1 cellular context compared by ENCODE assay signal in genomic region chr19:1041272-1041834, GRCh38.
TF ChIP-seq lines count a peak whose summit lies in the region.

No MANE protein-coding gene starts in this region.

TF ChIP-seq in HepG2, 621 proteins besides CTCF, POLR2A, EP300 and RAD21 (continues in another document):
- TF ChIP-seq PAXIP1 (CRISPR knock-in tag; conservative IDR thresholded peaks at IDR 0.05) (no peak), RBFOX2 (IDR thresholded peaks at IDR 0.05; ENCODE audit: low read depth, low read length) (no peak), ZNF687 (CRISPR knock-in tag; IDR thresholded peaks at IDR 0.05) (peak; percentile 19; the same call in 1 of the 2 replicates), ZNF138 (CRISPR knock-in tag; IDR thresholded peaks at IDR 0.05; ENCODE audit: low read depth) (no peak), ATF7-NPFF (CRISPR knock-in tag; IDR thresholded peaks at IDR 0.05; ENCODE audit: low read depth) (no peak), MLX (CRISPR knock-in tag; IDR thresholded peaks at IDR 0.05) (no peak), CEBPZ (IDR thresholded peaks at IDR 0.05; ENCODE audit: low read length) (no peak), MTA1 (CRISPR knock-in tag; IDR thresholded peaks at IDR 0.05; ENCODE audit: borderline replicate concordance) (0 out of 2 replicates have a peak, but pooled peaks have one; percentile 17), CCDC6 (CRISPR knock-in tag; IDR thresholded peaks at IDR 0.05) (no peak), PHF21A (CRISPR knock-in tag; IDR thresholded peaks at IDR 0.05) (peak; percentile 52; the same call in 1 of the 2 replicates), CBX1 (IDR thresholded peaks at IDR 0.05; ENCODE audit: low read depth) (no peak), CC2D1A (CRISPR knock-in tag; IDR thresholded peaks at IDR 0.05) (no peak), BRD4 (CRISPR knock-in tag; IDR thresholded peaks at IDR 0.05) (no peak), RBAK (CRISPR knock-in tag; IDR thresholded peaks at IDR 0.05) (no peak), JUN (CRISPR knock-in tag; IDR thresholded peaks at IDR 0.05) (no peak), MLXIP (CRISPR knock-in tag; IDR thresholded peaks at IDR 0.05; ENCODE audit: borderline replicate concordance) (no peak), HES4 (CRISPR knock-in tag; IDR thresholded peaks at IDR 0.05; ENCODE audit: borderline replicate concordance) (no peak), ZNF460 (CRISPR knock-in tag; IDR thresholded peaks at IDR 0.05; ENCODE audit: borderline replicate concordance) (no peak), HNRNPK (IDR thresholded peaks at IDR 0.05; ENCODE audit: low read depth, low read length, poor library complexity, severe bottlenecking) (no peak), HMGXB3 (CRISPR knock-in tag; IDR thresholded peaks at IDR 0.05; ENCODE audit: borderline replicate concordance) (0 out of 2 replicates have a peak, but pooled peaks have one; percentile 18), ZNF652 (CRISPR knock-in tag; IDR thresholded peaks at IDR 0.05; ENCODE audit: borderline replicate concordance, low read depth) (no peak), SUZ12 (IDR thresholded peaks at IDR 0.05; ENCODE audit: low read depth, low read length) (no peak), KDM2A (CRISPR knock-in tag; IDR thresholded peaks at IDR 0.05; ENCODE audit: borderline replicate concordance, low read depth) (0 out of 2 replicates have a peak, but pooled peaks have one; percentile 23), RCOR2 (CRISPR knock-in tag; IDR thresholded peaks at IDR 0.05) (no peak), ZNF30 (CRISPR knock-in tag; IDR thresholded peaks at IDR 0.05) (no peak), EED (CRISPR knock-in tag; IDR thresholded peaks at IDR 0.05) (no peak), ZNF230 (CRISPR knock-in tag; IDR thresholded peaks at IDR 0.05) (0 out of 2 replicates have a peak, but pooled peaks have one; percentile 44), ATF6 (CRISPR knock-in tag; conservative IDR thresholded peaks at IDR 0.05) (no peak), PITX1 (CRISPR knock-in tag; IDR thresholded peaks at IDR 0.05) (no peak), IKZF5 (CRISPR knock-in tag; IDR thresholded peaks at IDR 0.05) (no peak), ATAD3A (CRISPR knock-in tag; IDR thresholded peaks at IDR 0.05) (no peak), ZSCAN22 (CRISPR knock-in tag; IDR thresholded peaks at IDR 0.05) (no peak), ZNF329 (CRISPR knock-in tag; IDR thresholded peaks at IDR 0.05; ENCODE audit: low read depth) (no peak), ZNF891 (CRISPR knock-in tag; IDR thresholded peaks at IDR 0.05) (no peak), ZNF605 (CRISPR knock-in tag; IDR thresholded peaks at IDR 0.05) (no peak), ZNF629 (CRISPR knock-in tag; conservative IDR thresholded peaks at IDR 0.05) (no peak), AGO1 (IDR thresholded peaks at IDR 0.05; ENCODE audit: low read depth, low read length, poor library complexity, severe bottlenecking) (peak; percentile 30), NFKBIZ (CRISPR knock-in tag; IDR thresholded peaks at IDR 0.05) (no peak), FOSL1 (CRISPR knock-in tag; IDR thresholded peaks at IDR 0.05; ENCODE audit: borderline replicate concordance) (no peak), JARID2 (CRISPR knock-in tag; IDR thresholded peaks at IDR 0.05; ENCODE audit: insufficient replicate concordance) (no peak)
